21 cellular contexts compared by ENCODE assay signal in genomic region chr13:35865341-35866240, GRCh38.
"Had no signal": no experiment of that assay in that cellular context is flagged by ENCODE, and none has a peak within 500 bp of the region (broad histone marks: within the 10 kb centered on the region; RNA-seq: fewer than 3 reads in every experiment).

No MANE protein-coding gene starts in this region.

- H3K27me3 ChIP-seq: neural progenitor cell, testis, vagina had no signal

- H3K4me3 ChIP-seq: lung, neural progenitor cell, testis, vagina had no signal

- DNase-seq: activated CD4-positive, alpha-beta T cell treated with anti-CD3 and anti-CD28 coated beads, Interleukin-2, amount 50 U/mL, for 4 hours; activated CD8-positive, alpha-beta memory T cell treated with anti-CD3 and anti-CD28 coated beads, Interleukin-2, amount 50 U/mL, for 48 hours; activated naive CD4-positive, alpha-beta T cell treated with Interleukin-2 at 50 U/mL for 16 hours; activated naive CD8-positive, alpha-beta T cell treated with anti-CD3 and anti-CD28 coated beads for 36 hours; activated T-cell treated with anti-CD3 and anti-CD28 coated beads, Interleukin-2, amount 50 U/mL, for 4 hours; cerebellar nuclear complex; cortex of kidney; endodermal cell; foreskin melanocyte; hippocampal formation; left cardiac atrium; naive thymus-derived CD8-positive, alpha-beta T cell; retina; stimulated activated CD4-positive, alpha-beta T cell treated with anti-CD3 and anti-CD28 coated beads, Interleukin-4, amount 100 ng/mL, for 1 hour; stimulated activated naive CD4-positive, alpha-beta T cell; T1000; testis had no signal

- FAIRE-seq: astrocyte had no signal

- H3K36me3 ChIP-seq: neural progenitor cell, vagina had no signal
